In the genomic region with DNA sequence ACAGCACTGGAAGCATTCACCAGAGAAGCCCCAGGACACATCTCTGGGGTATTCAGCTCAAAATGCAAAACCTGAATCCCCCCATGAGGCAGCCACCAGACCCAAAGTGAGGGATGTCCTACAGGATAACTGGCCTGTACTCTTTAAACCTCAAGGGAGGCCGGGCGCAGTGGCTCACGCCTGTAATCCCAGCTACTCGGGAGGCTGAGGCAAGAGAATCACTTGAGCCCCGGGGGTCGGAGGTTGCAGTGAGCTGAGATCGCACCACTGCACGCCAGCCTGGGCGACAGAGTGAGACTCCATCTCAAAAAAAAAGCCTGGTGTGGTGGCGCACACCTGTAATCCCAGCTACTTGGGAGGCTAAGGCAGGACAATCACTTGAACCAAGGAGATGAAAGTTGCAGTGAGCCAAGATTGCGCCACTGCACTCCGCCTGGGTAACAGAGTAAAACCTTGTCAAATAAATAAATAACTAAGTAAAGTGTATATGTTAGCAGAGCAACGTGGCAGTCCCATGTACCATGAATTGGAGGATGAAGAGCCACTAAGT, we compare ENCODE assay signal across 3 cellular contexts. TPM values are rescaled to one million over a fixed set of nuclear protein-coding genes. Genes with fewer than 3 reads are reported as not detected.
"Had no signal": no experiment of that assay in that cellular context is flagged by ENCODE, and none has a peak within 500 bp of the region (broad histone marks: within the 10 kb centered on the region; RNA-seq: fewer than 3 reads in every experiment).

No MANE protein-coding gene starts in this region.

RNA-seq across cellular contexts. Expression of gene CALML6, which starts 53.2 kb away (rescaled TPM):
- total RNA-seq: occipital lobe; T-helper 1 cell treated with Interleukin-12 subunit alpha and Interleukin-12 subunit beta and Interleukin-4 antibody, amounts not matched to agents 30 ng/mL and 1 ng/mL, for 36 hours had no signal
- polyA plus RNA-seq: neural cell had no signal

RNA-seq across cellular contexts. Expression of gene TMEM52, which starts 57.2 kb away (rescaled TPM):
- total RNA-seq: T-helper 1 cell treated with Interleukin-12 subunit alpha and Interleukin-12 subunit beta and Interleukin-4 antibody, amounts not matched to agents 30 ng/mL and 1 ng/mL, for 36 hours had no signal
